In the genomic region with DNA sequence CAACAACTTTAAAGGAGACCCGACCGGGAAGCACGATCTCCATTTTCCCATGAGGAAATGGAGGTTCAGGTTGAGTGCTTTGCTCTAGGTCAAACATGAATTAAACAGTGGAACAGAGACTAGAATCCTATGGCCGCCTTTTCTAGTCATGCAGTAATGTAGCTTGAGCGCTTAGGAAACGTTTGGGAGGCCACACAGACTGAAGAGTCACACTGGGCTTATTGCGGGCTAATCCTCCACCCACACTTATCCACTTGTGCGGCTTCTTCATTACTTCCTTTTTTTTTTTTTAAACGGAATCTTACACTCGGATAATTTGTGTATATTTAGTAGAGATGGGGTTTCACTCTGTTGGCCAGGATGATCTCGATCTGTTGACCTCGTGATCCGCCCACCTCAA, we compare ENCODE assay signal across 27 cellular contexts. TPM values are rescaled to one million over a fixed set of nuclear protein-coding genes. Genes with fewer than 3 reads are reported as not detected.
"Had no signal": no experiment of that assay in that cellular context is flagged by ENCODE, and none has a peak within 500 bp of the region (broad histone marks: within the 10 kb centered on the region; RNA-seq: fewer than 3 reads in every experiment).

No MANE protein-coding gene starts in this region.

- H3K36me3 ChIP-seq: esophagus squamous epithelium, gastroesophageal sphincter, heart left ventricle, tibial artery had no signal

- H3K4me1 ChIP-seq: esophagus squamous epithelium, gastroesophageal sphincter, heart left ventricle, tibial artery had no signal

- DNase-seq: activated CD4-positive, alpha-beta T cell treated with anti-CD3 and anti-CD28 coated beads, Interleukin-2, amount 10 ng/mL, durations not matched to agents 7 days and 5 days; activated CD8-positive, alpha-beta memory T cell treated with anti-CD3 and anti-CD28 coated beads, Interleukin-2, amount 10 ng/mL, durations not matched to agents 7 days and 5 days; activated CD8-positive, alpha-beta T cell treated with anti-CD3 and anti-CD28 coated beads for 36 hours; activated gamma-delta T cell; activated naive CD4-positive, alpha-beta T cell treated with anti-CD3 and anti-CD28 coated beads, Interleukin-2, amount 50 U/mL, for 16 hours; activated naive CD8-positive, alpha-beta T cell treated with anti-CD3 and anti-CD28 coated beads, Interleukin-2, amount 50 U/mL, for 24 hours; activated T-cell treated with anti-CD3 and anti-CD28 coated beads for 4 hours; cerebellar nuclear complex; endodermal cell; esophagus squamous epithelium; heart left ventricle; islet precursor cell; left cardiac atrium; midbrain; stimulated activated CD4-positive, alpha-beta T cell treated with anti-CD3 and anti-CD28 coated beads, Interleukin-4, amount 100 ng/mL, for 24 hours; substantia nigra; T-helper 9 cell; tibial artery had no signal

- H3K4me3 Mint-ChIP-seq: activated CD4-positive, alpha-beta T cell treated with anti-CD3 and anti-CD28 coated beads, Interleukin-2, amount 10 ng/mL, durations not matched to agents 7 days and 5 days; activated CD8-positive, alpha-beta memory T cell treated with anti-CD3 and anti-CD28 coated beads, Interleukin-2, amount 10 ng/mL, durations not matched to agents 7 days and 5 days; activated CD8-positive, alpha-beta T cell treated with anti-CD3 and anti-CD28 coated beads for 36 hours; activated naive CD8-positive, alpha-beta T cell treated with anti-CD3 and anti-CD28 coated beads, Interleukin-2, amount 50 U/mL, for 24 hours; endodermal cell; natural killer cell treated with Interleukin-12 subunit alpha and Interleukin-12 subunit beta and Interleukin-15 and Interleukin-18, amount 100 ng/mL, for 72 hours; stimulated activated naive CD8-positive, alpha-beta T cell treated with anti-CD3 and anti-CD28 coated beads, Interleukin-15, Interleukin-2, amounts not matched to agents 100 ng/mL and 50 ng/mL, for 24 hours had no signal

- H3K4me3 ChIP-seq: coronary artery, esophagus squamous epithelium, gastroesophageal sphincter, heart left ventricle, tibial artery had no signal

- H3K9me3 Mint-ChIP-seq: activated CD4-positive, alpha-beta T cell treated with anti-CD3 and anti-CD28 coated beads, Interleukin-2, amount 10 ng/mL, durations not matched to agents 7 days and 5 days; activated CD8-positive, alpha-beta T cell treated with anti-CD3 and anti-CD28 coated beads for 36 hours; activated naive CD8-positive, alpha-beta T cell treated with anti-CD3 and anti-CD28 coated beads, Interleukin-2, amount 50 U/mL, for 24 hours; endodermal cell; natural killer cell treated with Interleukin-12 subunit alpha and Interleukin-12 subunit beta and Interleukin-15 and Interleukin-18, amount 100 ng/mL, for 72 hours; stimulated activated naive CD8-positive, alpha-beta T cell treated with anti-CD3 and anti-CD28 coated beads, Interleukin-15, Interleukin-2, amounts not matched to agents 100 ng/mL and 50 ng/mL, for 24 hours had no signal

- H3K27me3 Mint-ChIP-seq: activated naive CD8-positive, alpha-beta T cell treated with anti-CD3 and anti-CD28 coated beads, Interleukin-2, amount 50 U/mL, for 24 hours had no signal

- H3K27ac Mint-ChIP-seq: activated CD4-positive, alpha-beta T cell treated with anti-CD3 and anti-CD28 coated beads, Interleukin-2, amount 10 ng/mL, durations not matched to agents 7 days and 5 days; activated CD8-positive, alpha-beta memory T cell treated with anti-CD3 and anti-CD28 coated beads, Interleukin-2, amount 10 ng/mL, durations not matched to agents 7 days and 5 days; activated CD8-positive, alpha-beta T cell treated with anti-CD3 and anti-CD28 coated beads for 36 hours; activated naive CD8-positive, alpha-beta T cell treated with anti-CD3 and anti-CD28 coated beads, Interleukin-2, amount 50 U/mL, for 24 hours; endodermal cell; natural killer cell treated with Interleukin-12 subunit alpha and Interleukin-12 subunit beta and Interleukin-15 and Interleukin-18, amount 100 ng/mL, for 72 hours; progenitor cell of endocrine pancreas; stimulated activated naive CD8-positive, alpha-beta T cell treated with anti-CD3 and anti-CD28 coated beads, Interleukin-15, Interleukin-2, amounts not matched to agents 100 ng/mL and 50 ng/mL, for 24 hours had no signal

- H3K9me3 ChIP-seq: esophagus squamous epithelium, gastroesophageal sphincter, tibial artery had no signal

- H3K36me3 Mint-ChIP-seq: activated CD8-positive, alpha-beta memory T cell treated with anti-CD3 and anti-CD28 coated beads, Interleukin-2, amount 10 ng/mL, durations not matched to agents 7 days and 5 days; natural killer cell treated with Interleukin-12 subunit alpha and Interleukin-12 subunit beta and Interleukin-15 and Interleukin-18, amount 100 ng/mL, for 72 hours had no signal

- H3K27ac ChIP-seq: coronary artery, esophagus squamous epithelium, gastroesophageal sphincter, heart left ventricle, tibial artery, VCaP had no signal

- H3K4me1 Mint-ChIP-seq: activated CD4-positive, alpha-beta T cell treated with anti-CD3 and anti-CD28 coated beads, Interleukin-2, amount 10 ng/mL, durations not matched to agents 7 days and 5 days; activated CD8-positive, alpha-beta memory T cell treated with anti-CD3 and anti-CD28 coated beads, Interleukin-2, amount 10 ng/mL, durations not matched to agents 7 days and 5 days; activated naive CD8-positive, alpha-beta T cell treated with anti-CD3 and anti-CD28 coated beads, Interleukin-2, amount 50 U/mL, for 24 hours; endodermal cell had no signal

RNA-seq across cellular contexts. Expression of gene CACNG3, which starts 26.0 kb away (rescaled TPM):
- total RNA-seq: activated CD4-positive, alpha-beta T cell treated with anti-CD3 and anti-CD28 coated beads, Interleukin-2, amount 10 ng/mL, durations not matched to agents 7 days and 5 days; activated CD8-positive, alpha-beta memory T cell treated with anti-CD3 and anti-CD28 coated beads, Interleukin-2, amount 10 ng/mL, durations not matched to agents 7 days and 5 days; activated CD8-positive, alpha-beta T cell treated with anti-CD3 and anti-CD28 coated beads for 36 hours; endodermal cell; esophagus squamous epithelium; gastroesophageal sphincter; heart left ventricle; left cardiac atrium; liver; natural killer cell treated with Interleukin-12 subunit alpha and Interleukin-12 subunit beta and Interleukin-15 and Interleukin-18, amount 100 ng/mL, for 72 hours; osteocyte; progenitor cell of endocrine pancreas; urinary bladder had no signal
